17 cellular contexts compared by ENCODE assay signal in the genomic region with DNA sequence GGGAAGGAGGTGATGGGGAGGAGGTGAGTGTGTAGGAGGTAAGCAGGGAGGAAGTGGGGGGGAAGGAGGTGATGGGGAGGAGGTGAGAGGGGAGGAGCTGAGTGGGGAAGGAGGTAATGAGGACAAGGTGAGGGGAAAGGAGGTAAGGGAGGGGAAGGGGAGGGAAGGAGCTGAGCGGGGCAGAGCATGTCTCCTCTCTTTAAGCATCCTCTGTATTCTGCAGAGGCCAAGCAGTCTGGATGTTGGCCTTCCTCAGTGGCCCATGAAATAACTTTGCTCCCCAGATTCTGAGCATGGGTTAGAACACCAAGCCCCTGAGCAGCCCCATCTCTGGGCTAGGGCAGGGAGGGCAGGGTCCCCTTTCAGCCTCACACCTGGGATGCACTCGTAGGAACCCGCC.
DNase-seq lines count a peak whose midpoint lies in the region; ATAC-seq and TF ChIP-seq lines count a peak whose summit lies in the region.
"Had no signal": no experiment of that assay in that cellular context is flagged by ENCODE, and none has a peak within 500 bp of the region (broad histone marks: within the 10 kb centered on the region; RNA-seq: fewer than 3 reads in every experiment).

No MANE protein-coding gene starts in this region.

- peaks cover 9% of the 10 kb centered on the region for H3K4me1 Mint-ChIP-seq in stimulated activated naive CD8-positive, alpha-beta T cell treated with anti-CD3 and anti-CD28 coated beads, Interleukin-15, amount 100 ng/mL, for 72 hours
- H3K4me1 Mint-ChIP-seq in immature natural killer cell = peaks cover 4 to 7% of the 10 kb centered on the region in 2 donors

- no peaks in the 10 kb centered on the region for H3K27me3 Mint-ChIP-seq in stimulated activated naive CD8-positive, alpha-beta T cell treated with anti-CD3 and anti-CD28 coated beads, Interleukin-15, amount 100 ng/mL, for 72 hours
- H3K27me3 Mint-ChIP-seq in immature natural killer cell (ENCODE audit: low read depth in 3 of 3) = peaks cover under 1 to 4% (median 3%) of the 10 kb centered on the region in 3 donors

- H3K4me3 ChIP-seq in RWPE2 (ENCODE audit: severe bottlenecking) = no peak overlapping the region
- H3K4me3 ChIP-seq: K562 had no signal

- no peak overlapping the region for H3K27ac Mint-ChIP-seq in stimulated activated naive CD8-positive, alpha-beta T cell treated with anti-CD3 and anti-CD28 coated beads, Interleukin-15, amount 100 ng/mL, for 72 hours
- peak overlapping the region in 5 of 6 donors; percentile 46 to 74 (median 57) for H3K27ac Mint-ChIP-seq in immature natural killer cell

- ATAC-seq in stimulated activated naive CD8-positive, alpha-beta T cell treated with anti-CD3 and anti-CD28 coated beads, Interleukin-15, amount 100 ng/mL, for 72 hours = peak; percentile 20
- ATAC-seq in stimulated activated naive CD8-positive, alpha-beta T cell treated with anti-CD3 and anti-CD28 coated beads, Interleukin-15, Interleukin-2, amounts not matched to agents 100 U/mL and 50 U/mL, for 24 hours = no peak
- 0 out of 3 replicates have a peak, but pooled peaks have one; percentile 3 for ATAC-seq in RWPE2 (ENCODE audit: low read depth)
- ATAC-seq: K562 had no signal

- H3K9me3 Mint-ChIP-seq in stimulated activated naive CD8-positive, alpha-beta T cell treated with anti-CD3 and anti-CD28 coated beads, Interleukin-15, amount 100 ng/mL, for 72 hours = peaks cover 0 to 7% of the 10 kb centered on the region in 2 donors
- no peaks in the 10 kb centered on the region for H3K9me3 Mint-ChIP-seq in immature natural killer cell

- no peak overlapping the region for H3K27ac ChIP-seq in RWPE2 (ENCODE audit: poor library complexity, severe bottlenecking)

- no peak for TF ChIP-seq CTCF in RWPE2 (IDR thresholded peaks at IDR 0.05; ENCODE audit: poor library complexity, severe bottlenecking)

- no peaks in the 10 kb centered on the region for H3K36me3 ChIP-seq in RWPE2 (ENCODE audit: low read depth)
- H3K36me3 ChIP-seq: BE2C had no signal

- H3K36me3 Mint-ChIP-seq in immature natural killer cell = no peaks in the 10 kb centered on the region

- no peaks in the 10 kb centered on the region for H3K4me1 ChIP-seq in RWPE2 (ENCODE audit: insufficient read depth, poor library complexity, severe bottlenecking)

- peaks cover 79% of the 10 kb centered on the region for H3K27me3 ChIP-seq in RWPE2 (ENCODE audit: insufficient read depth, poor library complexity, severe bottlenecking)
- H3K27me3 ChIP-seq: BE2C had no signal

- no peak for DNase-seq in stimulated activated naive CD8-positive, alpha-beta T cell treated with anti-CD3 and anti-CD28 coated beads, Interleukin-15, amount 100 ng/mL, for 72 hours
- DNase-seq in stimulated activated naive CD8-positive, alpha-beta T cell treated with anti-CD3 and anti-CD28 coated beads, Interleukin-15, Interleukin-2, amounts not matched to agents 100 U/mL and 50 U/mL, for 24 hours = no peak
- DNase-seq in RWPE2 (ENCODE audit: low spot score) (no peak), immature natural killer cell (no peak), NCI-H2227 (lab: John Stamatoyannopoulos, UW; ENCODE audit: unreplicated experiment) (no peak), germinal center (ENCODE audit: low spot score) (no peak)
- no peak for DNase-seq in NK-92 treated with Interleukin-12 subunit alpha and Interleukin-12 subunit beta, amount 100 ng/mL, for 24 hours (lab: John Stamatoyannopoulos, UW)
- DNase-seq: BE2C, COR-L47, DMS153, GOT3, NCI-H1092, NCI-H1694, NCI-H2107, NCI-H446, Right ventricle myocardium superior had no signal

- no peaks in the 10 kb centered on the region for H3K9me3 ChIP-seq in RWPE2 (ENCODE audit: severe bottlenecking)
- H3K9me3 ChIP-seq: BE2C had no signal

- no peak overlapping the region for H3K4me3 Mint-ChIP-seq in stimulated activated naive CD8-positive, alpha-beta T cell treated with anti-CD3 and anti-CD28 coated beads, Interleukin-15, amount 100 ng/mL, for 72 hours
- H3K4me3 Mint-ChIP-seq in immature natural killer cell = no peak overlapping the region

Comparison
In these comparisons a context has a peak if more than half of its experiments do, and no peak if none do; other contexts are left out.
1. H3K27ac Mint-ChIP-seq: peak in immature natural killer cell (5 of 6); none in stimulated activated naive CD8-positive, alpha-beta T cell treated with anti-CD3 and anti-CD28 coated beads, Interleukin-15, amount 100 ng/mL, for 72 hours (0 of 2).